ENCODE assay signal across 27 cellular contexts in the genomic region with DNA sequence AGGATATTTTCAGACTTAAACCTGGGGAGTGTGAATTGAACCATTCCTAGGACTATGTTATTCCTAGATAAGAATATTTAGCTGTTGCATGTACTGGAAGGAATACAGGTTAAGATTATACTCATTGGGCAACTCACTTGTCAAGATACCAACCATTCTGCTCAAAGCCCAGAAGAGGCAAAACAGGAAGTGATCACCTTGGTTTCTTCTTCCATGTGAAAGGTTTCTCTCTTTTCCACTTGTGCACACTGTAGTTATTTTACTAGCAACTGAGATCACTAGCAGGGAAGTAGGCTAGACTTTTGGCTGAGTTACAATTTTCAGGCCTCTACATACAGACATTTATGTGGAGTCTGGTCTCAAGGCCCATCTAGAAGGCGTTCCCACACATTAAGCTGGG.
"Had no signal": no experiment of that assay in that cellular context is flagged by ENCODE, and none has a peak within 500 bp of the region (broad histone marks: within the 10 kb centered on the region; RNA-seq: fewer than 3 reads in every experiment).

No MANE protein-coding gene starts in this region.

- H3K4me3 ChIP-seq: colonic mucosa, dorsolateral prefrontal cortex, esophagus muscularis mucosa, gastrocnemius medialis, left ventricle myocardium inferior, ovary, prostate gland, thyroid gland had no signal

- H3K27me3 ChIP-seq: colonic mucosa, dorsolateral prefrontal cortex, esophagus muscularis mucosa, gastrocnemius medialis, neutrophil, ovary, thyroid gland had no signal

- H3K9me3 ChIP-seq: colonic mucosa, esophagus muscularis mucosa, gastrocnemius medialis, neutrophil, ovary, prostate gland, thyroid gland had no signal

- H3K36me3 ChIP-seq: colonic mucosa, neutrophil, ovary, prostate gland, thyroid gland, WERI-Rb-1 had no signal

- H3K4me1 Mint-ChIP-seq: T-cell had no signal

- H3K9me3 Mint-ChIP-seq: effector memory CD8-positive, alpha-beta T cell had no signal

- ATAC-seq: effector memory CD8-positive, alpha-beta T cell; gastrocnemius medialis; natural killer cell treated with Interleukin-12 subunit alpha and Interleukin-12 subunit beta and Interleukin-15 and Interleukin-18, amount 100 ng/mL, for 72 hours; T-cell had no signal

- H3K27ac Mint-ChIP-seq: activated naive CD4-positive, alpha-beta T cell treated with anti-CD3 and anti-CD28 coated beads, Interleukin-2, amount 10 ng/mL, durations not matched to agents 7 days and 5 days; activated T-cell treated with anti-CD3 and anti-CD28 coated beads, Interleukin-2, amount 50 U/mL, for 24 hours; effector memory CD8-positive, alpha-beta T cell; natural killer cell treated with Interleukin-12 subunit alpha and Interleukin-12 subunit beta and Interleukin-15 and Interleukin-18, amount 100 ng/mL, for 72 hours; stimulated activated naive CD8-positive, alpha-beta T cell treated with anti-CD3 and anti-CD28 coated beads, Interleukin-15, Interleukin-2, amounts not matched to agents 100 ng/mL and 50 ng/mL, for 24 hours; T-cell; T-helper 2 cell treated with Interferon-gamma antibody and Interleukin-4, amounts not matched to agents 5 μg/mL and 100 μg/mL, for 36 hours had no signal

- H3K4me3 Mint-ChIP-seq: activated naive CD4-positive, alpha-beta T cell treated with anti-CD3 and anti-CD28 coated beads, Interleukin-2, amount 10 ng/mL, durations not matched to agents 7 days and 5 days; activated T-cell treated with anti-CD3 and anti-CD28 coated beads, Interleukin-2, amount 50 U/mL, for 24 hours; brain; effector memory CD8-positive, alpha-beta T cell; natural killer cell treated with Interleukin-12 subunit alpha and Interleukin-12 subunit beta and Interleukin-15 and Interleukin-18, amount 100 ng/mL, for 72 hours; stimulated activated naive CD8-positive, alpha-beta T cell treated with anti-CD3 and anti-CD28 coated beads, Interleukin-15, Interleukin-2, amounts not matched to agents 100 ng/mL and 50 ng/mL, for 24 hours; T-cell; T-helper 2 cell treated with Interferon-gamma antibody and Interleukin-4, amounts not matched to agents 5 μg/mL and 100 μg/mL, for 36 hours had no signal

- H3K27me3 Mint-ChIP-seq: activated naive CD4-positive, alpha-beta T cell treated with anti-CD3 and anti-CD28 coated beads, Interleukin-2, amount 10 ng/mL, durations not matched to agents 7 days and 5 days; activated T-cell treated with anti-CD3 and anti-CD28 coated beads, Interleukin-2, amount 50 U/mL, for 24 hours; brain; effector memory CD8-positive, alpha-beta T cell; natural killer cell treated with Interleukin-12 subunit alpha and Interleukin-12 subunit beta and Interleukin-15 and Interleukin-18, amount 100 ng/mL, for 72 hours; stimulated activated naive CD8-positive, alpha-beta T cell treated with anti-CD3 and anti-CD28 coated beads, Interleukin-15, Interleukin-2, amounts not matched to agents 100 ng/mL and 50 ng/mL, for 24 hours; T-cell had no signal

- H3K4me1 ChIP-seq: colonic mucosa, prostate gland had no signal

- DNase-seq: activated CD4-positive, alpha-beta T cell treated with anti-CD3 and anti-CD28 coated beads for 1 hour; activated CD4-positive, alpha-beta T cell treated with anti-CD3 and anti-CD28 coated beads, Interleukin-2, amount 50 U/mL, for 1 hour; activated CD8-positive, alpha-beta memory T cell treated with anti-CD3 and anti-CD28 coated beads for 24 hours; activated CD8-positive, alpha-beta memory T cell treated with anti-CD3 and anti-CD28 coated beads, Interleukin-2, amount 50 U/mL, for 4 hours; activated naive CD4-positive, alpha-beta T cell treated with anti-CD3 and anti-CD28 coated beads, Interleukin-2, amount 10 ng/mL, durations not matched to agents 7 days and 5 days; activated T-cell treated with anti-CD3 and anti-CD28 coated beads, Interleukin-2, amount 50 U/mL, for 24 hours; caudate nucleus; colonic mucosa; dorsolateral prefrontal cortex; effector memory CD8-positive, alpha-beta T cell; gastrocnemius medialis; hippocampal formation; left ventricle myocardium inferior; ovary; stimulated activated CD4-positive, alpha-beta T cell treated with anti-CD3 and anti-CD28 coated beads, Interleukin-12 subunit alpha, Interleukin-12 subunit beta, amount 100 ng/mL, for 4 hours; stimulated activated CD4-positive, alpha-beta T cell treated with anti-CD3 and anti-CD28 coated beads, Interleukin-1b, Interleukin-23, amount 100 ng/mL, for 48 hours; substantia nigra; T-cell; thyroid gland; WERI-Rb-1 had no signal

- H3K27ac ChIP-seq: colonic mucosa, gastrocnemius medialis, neutrophil, ovary, prostate gland, thyroid gland, WERI-Rb-1 had no signal
